Comparison of ENCODE assay signal across 7 cellular contexts in genomic region chr5:52799358-52799982, GRCh38. TPM values are rescaled to one million over a fixed set of nuclear protein-coding genes. Genes with fewer than 3 reads are reported as not detected.
DNase-seq lines count a peak whose midpoint lies in the region; ATAC-seq and TF ChIP-seq lines count a peak whose summit lies in the region.

No MANE protein-coding gene starts in this region.

- peak; percentile 18 for ATAC-seq in GM21619 (IDR thresholded peaks at IDR 0.05; ENCODE audit: unreplicated experiment)
- peak; percentile 9 for ATAC-seq in activated naive CD8-positive, alpha-beta T cell treated with anti-CD3 and anti-CD28 coated beads, Interleukin-2, amount 50 U/mL, for 24 hours

- peak overlapping the region; percentile 94 for H3K4me3 Mint-ChIP-seq in activated naive CD8-positive, alpha-beta T cell treated with anti-CD3 and anti-CD28 coated beads, Interleukin-2, amount 50 U/mL, for 24 hours

- H3K4me3 ChIP-seq in HUES6 (ENCODE audit: low read depth, low read length): peak overlapping the region; percentile 92
- peak overlapping the region; percentile 51 to 61 for H3K4me3 ChIP-seq in right atrium auricular region
- H3K4me3 ChIP-seq in retinal pigment epithelial cell (ENCODE audit: low read length): peak overlapping the region; percentile 86

- no peaks in the 10 kb centered on the region for H3K9me3 ChIP-seq in HUES6 (ENCODE audit: control insufficient read depth, insufficient read depth, low read depth, low read length)
- H3K9me3 ChIP-seq in right atrium auricular region: no peaks in the 10 kb centered on the region

- peaks cover 11% of the 10 kb centered on the region for H3K36me3 ChIP-seq in HUES6 (ENCODE audit: control insufficient read depth, insufficient read depth, low read length)
- peaks cover 4% of the 10 kb centered on the region for H3K36me3 ChIP-seq in right atrium auricular region

- peaks cover 66% of the 10 kb centered on the region for H3K4me1 Mint-ChIP-seq in activated naive CD8-positive, alpha-beta T cell treated with anti-CD3 and anti-CD28 coated beads, Interleukin-2, amount 50 U/mL, for 24 hours

- H3K27me3 ChIP-seq in HUES6 (ENCODE audit: control insufficient read depth, insufficient read depth, low read length): no peaks in the 10 kb centered on the region
- H3K27me3 ChIP-seq in right atrium auricular region: no peaks in the 10 kb centered on the region

- H3K4me1 ChIP-seq in HUES6 (ENCODE audit: control insufficient read depth, insufficient read depth, low read length): peaks cover 34% of the 10 kb centered on the region
- H3K4me1 ChIP-seq in right atrium auricular region: peaks cover 0 to 60% of the 10 kb centered on the region in 2 donors

- TF ChIP-seq CTCF in GM10248 (IDR thresholded peaks at IDR 0.05; ENCODE audit: control extremely low read depth, extremely low read depth, low read depth, missing control alignments) (no peak), right atrium auricular region (IDR thresholded peaks at IDR 0.05) (no peak), retinal pigment epithelial cell (conservative IDR thresholded peaks at IDR 0.05; ENCODE audit: low read depth, low read length) (no peak)

- H3K27me3 Mint-ChIP-seq in activated naive CD8-positive, alpha-beta T cell treated with anti-CD3 and anti-CD28 coated beads, Interleukin-2, amount 50 U/mL, for 24 hours: peaks cover 2% of the 10 kb centered on the region

- H3K9ac ChIP-seq in HUES6 (ENCODE audit: low read length): peak overlapping the region; percentile 91

- H3K36me3 Mint-ChIP-seq in activated naive CD8-positive, alpha-beta T cell treated with anti-CD3 and anti-CD28 coated beads, Interleukin-2, amount 50 U/mL, for 24 hours (ENCODE audit: low read depth): peaks cover 41% of the 10 kb centered on the region

- H3K27ac Mint-ChIP-seq in activated naive CD8-positive, alpha-beta T cell treated with anti-CD3 and anti-CD28 coated beads, Interleukin-2, amount 50 U/mL, for 24 hours: peak overlapping the region; percentile 98

- H3K27ac ChIP-seq in HUES6 (ENCODE audit: low read depth, low read length) (peak overlapping the region; percentile 87; the same call in 1 of the 2 replicates), right atrium auricular region (peak overlapping the region; percentile 94 to 95)

- DNase-seq in GM10248 (ENCODE audit: extremely low spot score) (peak; percentile 3), right atrium auricular region (ENCODE audit: low spot score) (peak; percentile 74), retinal pigment epithelial cell (ENCODE audit: low read depth) (no peak), OCI-M1 (lab: John Stamatoyannopoulos, UW) (no peak)
- DNase-seq in activated naive CD8-positive, alpha-beta T cell treated with anti-CD3 and anti-CD28 coated beads, Interleukin-2, amount 50 U/mL, for 24 hours: peak; percentile 28

- POLR2A ChIA-PET in GM10248 (lab: Yijun Ruan, JAX): interaction anchor here (0.7 to 1.0 kb wide), 3 partner anchors 10 to 34 kb away, joined by 3 to 4 read pairs (median 3); no protein-coding TSS in a partner anchor

- CTCF ChIA-PET in GM10248 (lab: Yijun Ruan, JAX): interaction anchor here (0.8 to 2.8 kb wide), 10 partner anchors 9 to 296 kb away, joined by 3 to 13 read pairs (median 4); partner anchors contain the start of genes ITGA1 and PELO

- no peaks in the 10 kb centered on the region for H3K9me3 Mint-ChIP-seq in activated naive CD8-positive, alpha-beta T cell treated with anti-CD3 and anti-CD28 coated beads, Interleukin-2, amount 50 U/mL, for 24 hours

RNA-seq across cellular contexts. Expression of gene ITGA1, which starts 11.8 kb away (rescaled TPM):
- 10 to 100 TPM; 13.2 to 26.8 TPM for total RNA-seq in right atrium auricular region

RNA-seq across cellular contexts. Expression of gene PELO, which starts 11.8 kb away (rescaled TPM):
- 10 to 100 TPM in 1 of 2 donors, 1 to 10 TPM in 1; 8.5 to 11.8 TPM for total RNA-seq in right atrium auricular region

Comparison
In these comparisons a context has a peak if more than half of its experiments do, and no peak if none do; other contexts are left out.
1. DNase-seq: peak in GM10248 (single experiment), activated naive CD8-positive, alpha-beta T cell treated with anti-CD3 and anti-CD28 coated beads, Interleukin-2, amount 50 U/mL, for 24 hours (single experiment) and right atrium auricular region (single experiment); none in retinal pigment epithelial cell (single experiment) and OCI-M1 (single experiment).
2. Peak in every context shown above with its lines, with median percentiles within 50 percentile points of each other: H3K4me3 ChIP-seq.